31 cellular contexts compared by ENCODE assay signal in the genomic region with DNA sequence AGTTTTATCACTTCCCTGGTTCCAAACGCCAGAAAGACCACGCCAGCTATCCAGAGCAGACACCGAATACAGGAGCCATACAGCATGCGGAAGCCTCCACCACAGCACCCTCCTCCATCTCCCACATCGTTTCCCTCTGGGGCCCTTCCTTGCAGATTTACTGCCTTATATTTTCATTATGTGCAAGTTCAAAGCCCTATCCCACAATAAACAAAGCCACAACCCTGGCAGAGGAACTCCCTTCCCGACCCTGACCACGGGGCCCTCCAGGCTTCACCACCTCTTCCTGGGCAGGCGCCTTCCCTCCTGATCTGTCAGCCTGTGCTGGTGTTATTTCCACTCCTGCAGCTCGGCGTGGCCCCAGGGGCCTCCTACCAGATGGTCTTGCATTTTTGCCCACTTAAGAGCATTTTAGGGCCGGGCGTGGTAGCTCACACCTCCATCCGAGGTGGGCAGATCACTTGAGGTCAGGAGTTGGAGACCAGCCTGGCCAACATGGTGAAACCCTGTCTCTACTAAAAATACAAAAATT. TPM values are rescaled to one million over a fixed set of nuclear protein-coding genes. Genes with fewer than 3 reads are reported as not detected.
"Had no signal": no experiment of that assay in that cellular context is flagged by ENCODE, and none has a peak within 500 bp of the region (broad histone marks: within the 10 kb centered on the region; RNA-seq: fewer than 3 reads in every experiment).

No MANE protein-coding gene starts in this region.

- H3K9me3 ChIP-seq: colonic mucosa had no signal

- H3K27ac ChIP-seq: breast epithelium, colonic mucosa, RWPE1, SJSA1, VCaP had no signal

- H3K27ac Mint-ChIP-seq: activated CD4-positive, alpha-beta memory T cell treated with anti-CD3 and anti-CD28 coated beads for 36 hours; activated CD4-positive, alpha-beta T cell treated with anti-CD3 and anti-CD28 coated beads, Interleukin-2, amount 10 ng/mL, durations not matched to agents 7 days and 5 days; activated naive CD8-positive, alpha-beta T cell treated with anti-CD3 and anti-CD28 coated beads, Interleukin-2, amount 10 ng/mL, durations not matched to agents 7 days and 5 days; T-helper 17 cell had no signal

- H3K4me3 ChIP-seq: breast epithelium, colonic mucosa, SJSA1 had no signal

- ATAC-seq: activated T-cell treated with anti-CD3 and anti-CD28 coated beads, Interleukin-2, amount 50 U/mL, for 4 hours; Panc1; SK-N-SH treated with all-trans-retinoic acid at 6 μM for 48 hours; T-helper 17 cell had no signal

- H3K4me3 Mint-ChIP-seq: activated CD4-positive, alpha-beta memory T cell treated with anti-CD3 and anti-CD28 coated beads for 36 hours; activated CD4-positive, alpha-beta T cell treated with anti-CD3 and anti-CD28 coated beads, Interleukin-2, amount 10 ng/mL, durations not matched to agents 7 days and 5 days; activated naive CD8-positive, alpha-beta T cell treated with anti-CD3 and anti-CD28 coated beads, Interleukin-2, amount 10 ng/mL, durations not matched to agents 7 days and 5 days; activated T-cell treated with anti-CD3 and anti-CD28 coated beads, Interleukin-2, amount 50 U/mL, for 4 hours; T-helper 17 cell had no signal

- H3K36me3 Mint-ChIP-seq: activated CD4-positive, alpha-beta memory T cell treated with anti-CD3 and anti-CD28 coated beads for 36 hours; activated naive CD8-positive, alpha-beta T cell treated with anti-CD3 and anti-CD28 coated beads, Interleukin-2, amount 10 ng/mL, durations not matched to agents 7 days and 5 days had no signal

- DNase-seq: activated CD4-positive, alpha-beta memory T cell treated with anti-CD3 and anti-CD28 coated beads for 36 hours; activated CD4-positive, alpha-beta T cell treated with anti-CD3 and anti-CD28 coated beads, Interleukin-2, amount 10 ng/mL, durations not matched to agents 7 days and 5 days; activated CD4-positive, CD25-positive, alpha-beta regulatory T cell; activated CD8-positive, alpha-beta memory T cell treated with anti-CD3 and anti-CD28 coated beads for 24 hours; activated effector memory CD4-positive, alpha-beta T cell treated with anti-CD3 and anti-CD28 coated beads, Interleukin-2, amount 50 U/mL, for 16 hours; activated naive CD4-positive, alpha-beta T cell treated with Interleukin-2 at 50 U/mL for 16 hours; activated naive CD8-positive, alpha-beta T cell treated with anti-CD3 and anti-CD28 coated beads, Interleukin-2, amount 10 ng/mL, durations not matched to agents 7 days and 5 days; activated T-cell treated with anti-CD3 and anti-CD28 coated beads, Interleukin-2, amount 50 U/mL, for 4 hours; aorta; caudate nucleus; colonic mucosa; NCI-H1092 treated with DMSO at 0.1 percent for 48 hours; NCI-H1436; NCI-H1694 treated with DMSO at 0.1 percent for 48 hours; NCI-H2029 treated with DMSO at 0.1 percent for 48 hours; NCI-H345; NCI-H510A treated with DMSO at 0.1 percent for 48 hours; NCI-H69; NK-92 treated with Interleukin-12 subunit alpha and Interleukin-12 subunit beta, amount 100 ng/mL, for 24 hours; OCI-M1; Right ventricle myocardium superior; T-helper 17 cell; T1000 had no signal

- H3K27me3 ChIP-seq: breast epithelium, colonic mucosa had no signal

- H3K36me3 ChIP-seq: breast epithelium, colonic mucosa, SJSA1 had no signal

- H3K4me1 ChIP-seq: breast epithelium, colonic mucosa, SJSA1 had no signal

- H3K9me3 Mint-ChIP-seq: activated CD4-positive, alpha-beta memory T cell treated with anti-CD3 and anti-CD28 coated beads for 36 hours; activated CD4-positive, alpha-beta T cell treated with anti-CD3 and anti-CD28 coated beads, Interleukin-2, amount 10 ng/mL, durations not matched to agents 7 days and 5 days; activated T-cell treated with anti-CD3 and anti-CD28 coated beads, Interleukin-2, amount 50 U/mL, for 4 hours had no signal

RNA-seq across cellular contexts. Expression of a gene that starts 22.9 kb away (rescaled TPM):
- total RNA-seq: activated CD4-positive, alpha-beta memory T cell treated with anti-CD3 and anti-CD28 coated beads for 36 hours; activated CD4-positive, alpha-beta T cell treated with anti-CD3 and anti-CD28 coated beads, Interleukin-2, amount 10 ng/mL, durations not matched to agents 7 days and 5 days; activated naive CD8-positive, alpha-beta T cell treated with anti-CD3 and anti-CD28 coated beads, Interleukin-2, amount 10 ng/mL, durations not matched to agents 7 days and 5 days; activated T-cell treated with anti-CD3 and anti-CD28 coated beads, Interleukin-2, amount 50 U/mL, for 4 hours; LHCN-M2; MCF 10A; Right ventricle myocardium superior; SJSA1; T-helper 17 cell had no signal
